Comparison of ENCODE assay signal across 8 cellular contexts in the genomic region with DNA sequence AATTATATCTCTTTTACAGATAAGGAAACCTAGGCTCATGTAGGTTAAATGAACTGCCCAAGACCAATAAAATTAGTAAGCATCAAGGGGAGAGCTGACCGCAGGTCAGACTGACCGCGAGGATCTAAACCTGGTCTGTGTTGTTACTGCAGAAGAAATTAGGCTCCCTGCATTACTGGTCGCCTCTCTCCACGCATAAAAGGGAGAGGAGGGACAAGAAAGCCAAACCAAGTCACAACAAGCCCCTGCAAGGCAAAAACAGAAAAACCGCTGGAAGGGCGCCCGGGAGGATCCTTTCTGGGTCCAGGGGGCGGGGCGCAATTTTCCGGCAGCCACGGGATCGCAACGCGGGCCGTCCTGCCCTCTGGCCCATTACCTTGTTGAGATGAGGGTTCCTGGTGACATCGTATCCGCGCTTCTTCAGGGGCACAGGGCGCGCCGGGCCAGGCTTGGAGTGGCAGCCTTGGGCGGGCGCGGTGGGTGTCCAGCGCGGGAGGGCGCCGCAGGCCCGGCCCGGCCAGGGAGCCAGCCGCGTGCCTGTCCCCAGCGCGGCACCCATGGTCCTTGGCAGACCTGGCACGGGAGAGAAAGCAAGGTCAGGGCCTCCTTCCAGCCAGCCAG. TPM values are rescaled to one million over a fixed set of nuclear protein-coding genes. Genes with fewer than 3 reads are reported as not detected.
DNase-seq lines count a peak whose midpoint lies in the region; ATAC-seq and TF ChIP-seq lines count a peak whose summit lies in the region.

No MANE protein-coding gene starts in this region.

- no peaks in the 10 kb centered on the region for H3K27me3 ChIP-seq in IMR-90 (ENCODE audit: control insufficient read depth, insufficient read depth, low read length)
- peaks cover 48% of the 10 kb centered on the region for H3K27me3 ChIP-seq in neutrophil

- H3K9ac ChIP-seq in IMR-90 (ENCODE audit: low read depth, low read length): peak overlapping the region; percentile 54

- H3K36me3 ChIP-seq in IMR-90 (ENCODE audit: control insufficient read depth, insufficient read depth, low read length): no peaks in the 10 kb centered on the region
- H3K36me3 ChIP-seq in neutrophil: no peaks in the 10 kb centered on the region

- H3K4me3 ChIP-seq in IMR-90 (ENCODE audit: insufficient read depth, low read depth, low read length) (peak overlapping the region; percentile 64), neutrophil (ENCODE audit: low read depth in 1 of 2, low read length in 1 of 2) (peak overlapping the region; percentile 38 to 51)

- H4K8ac ChIP-seq in IMR-90 (ENCODE audit: low read depth in 2 of 2, low read length in 2 of 2): peak overlapping the region; percentile 86

- H4K91ac ChIP-seq in IMR-90 (ENCODE audit: insufficient read depth, low read depth, low read length): peak overlapping the region; percentile 67

- no peak overlapping the region; the same call in 1 of the 2 replicates for H3K56ac ChIP-seq in IMR-90 (ENCODE audit: extremely low read depth, insufficient read depth, low read length)

- H3K18ac ChIP-seq in IMR-90 (ENCODE audit: low read depth, low read length): peak overlapping the region; percentile 55; the same call in 1 of the 2 replicates

- POLR2A ChIA-PET in IMR-90 (lab: Charles Lee; ENCODE audit: unreplicated experiment): no interaction called here

- ATAC-seq in IMR-90 (ENCODE audit: low read depth) (peak; percentile 63), HG03095 (IDR thresholded peaks at IDR 0.05; ENCODE audit: unreplicated experiment) (no peak)

- peak overlapping the region; percentile 62; the same call in 1 of the 3 replicates for H2BK15ac ChIP-seq in IMR-90 (ENCODE audit: low read depth, low read length)

- peaks cover 31% of the 10 kb centered on the region for H3K27me3 Mint-ChIP-seq in activated T-helper 1 cell treated with anti-CD3 and anti-CD28 coated beads, Interleukin-12 subunit alpha, Interleukin-12 subunit beta, Interleukin-2, Interleukin-4 antibody, amounts not matched to agents 30 ng/mL and 10 ng/mL and 1 ng/mL, durations not matched to agents 14 hours and 24 hours and 36 hours (ENCODE audit: insufficient read depth)

- H3K27ac Mint-ChIP-seq in activated T-helper 1 cell treated with anti-CD3 and anti-CD28 coated beads, Interleukin-12 subunit alpha, Interleukin-12 subunit beta, Interleukin-2, Interleukin-4 antibody, amounts not matched to agents 30 ng/mL and 10 ng/mL and 1 ng/mL, durations not matched to agents 14 hours and 24 hours and 36 hours: peak overlapping the region; percentile 36

- TF ChIP-seq CTCF in IMR-90 (conservative IDR thresholded peaks at IDR 0.05; ENCODE audit: low read depth, low read length): no peak
- no peak for TF ChIP-seq CTCF in neutrophil (IDR thresholded peaks at IDR 0.05)

- peak overlapping the region; percentile 62; the same call in 1 of the 2 replicates for H3K23ac ChIP-seq in IMR-90 (ENCODE audit: low read depth, low read length)

- H3K4me2 ChIP-seq in IMR-90 (ENCODE audit: low read depth, low read length): peak overlapping the region; percentile 81

- peak overlapping the region; percentile 83 for H3K4me3 Mint-ChIP-seq in activated T-helper 1 cell treated with anti-CD3 and anti-CD28 coated beads, Interleukin-12 subunit alpha, Interleukin-12 subunit beta, Interleukin-2, Interleukin-4 antibody, amounts not matched to agents 30 ng/mL and 10 ng/mL and 1 ng/mL, durations not matched to agents 14 hours and 24 hours and 36 hours

- CTCF ChIA-PET in IMR-90 (lab: Yijun Ruan, JAX): interaction anchor here (0.9 to 1.7 kb wide), 3 partner anchors 11 to 69 kb away, joined by 3 to 7 read pairs (median 3); no protein-coding TSS in a partner anchor

- H3K27ac ChIP-seq in IMR-90 (ENCODE audit: insufficient read depth, low read length) (peak overlapping the region; percentile 18; the same call in 1 of the 2 replicates), neutrophil (no peak overlapping the region)

- DNase-seq in NCI-H510A treated with DMSO at 0.1 percent for 48 hours (lab: John Stamatoyannopoulos, UW) (peak; percentile 36), NCI-H510A (lab: John Stamatoyannopoulos, UW) (no peak), IMR-90 (no peak), head of caudate nucleus (peak in 41 of 42 donors; percentile 22 to 83 (median 57)), DMS153 treated with DMSO at 0.1 percent for 48 hours (lab: John Stamatoyannopoulos, UW; ENCODE audit: unreplicated experiment) (no peak)
- no peak for DNase-seq in activated T-helper 1 cell treated with anti-CD3 and anti-CD28 coated beads, Interleukin-12 subunit alpha, Interleukin-12 subunit beta, Interleukin-2, Interleukin-4 antibody, amounts not matched to agents 30 ng/mL and 10 ng/mL and 1 ng/mL, durations not matched to agents 14 hours and 24 hours and 36 hours (ENCODE audit: low spot score)

- peaks cover 0 to 5% of the 10 kb centered on the region in 2 experiments; a peak in 2 of 4 replicates for H3K79me1 ChIP-seq in IMR-90 (ENCODE audit: low read depth in 1 of 2, low read length in 2 of 2)

- H3K14ac ChIP-seq in IMR-90 (replicated peaks; ENCODE audit: low read depth, low read length): peak overlapping the region; percentile 53; the same call in 1 of the 2 replicates

- no peak overlapping the region for H2AK5ac ChIP-seq in IMR-90 (ENCODE audit: low read depth, low read length)

- H3K9me3 ChIP-seq in IMR-90 (ENCODE audit: control insufficient read depth, insufficient read depth, low read length): no peaks in the 10 kb centered on the region
- no peaks in the 10 kb centered on the region for H3K9me3 ChIP-seq in neutrophil

- 0 out of 2 replicates have a peak, but pooled peaks cover 2% of the 10 kb centered on the region for H3K4me1 ChIP-seq in IMR-90 (ENCODE audit: control insufficient read depth, insufficient read depth, low read length)
- H3K4me1 ChIP-seq in neutrophil (ENCODE audit: control insufficient read depth in 1 of 2, insufficient read depth in 1 of 2, low read depth in 1 of 2, low read length in 1 of 2): peaks cover 12 to 13% of the 10 kb centered on the region in 2 experiments

- H3K4ac ChIP-seq in IMR-90 (ENCODE audit: low read depth, low read length): peak overlapping the region; percentile 88

- peaks cover 4% of the 10 kb centered on the region for H3K36me3 Mint-ChIP-seq in activated T-helper 1 cell treated with anti-CD3 and anti-CD28 coated beads, Interleukin-12 subunit alpha, Interleukin-12 subunit beta, Interleukin-2, Interleukin-4 antibody, amounts not matched to agents 30 ng/mL and 10 ng/mL and 1 ng/mL, durations not matched to agents 14 hours and 24 hours and 36 hours (ENCODE audit: low read depth)

- peak overlapping the region; percentile 19; the same call in 1 of the 2 replicates for H4K5ac ChIP-seq in IMR-90 (ENCODE audit: low read depth, low read length)

- peak overlapping the region; percentile 55 for H2BK5ac ChIP-seq in IMR-90 (ENCODE audit: low read depth, low read length, poor library complexity, severe bottlenecking)

- peak overlapping the region; percentile 59 for H2AK9ac ChIP-seq in IMR-90 (replicated peaks; ENCODE audit: low read depth, low read length, poor library complexity)

- intact Hi-C loops in IMR-90 (cut with micrococcal nuclease) (loop anchor here (2.0 to 10.0 kb wide), 4 partner anchors 63 to 243 kb away; no protein-coding TSS in a partner anchor), head of caudate nucleus (cut with DNase I) (loop anchor here (10.0 kb wide), 2 partner anchors 73 to 133 kb away; a partner anchor contains a TSS)
- intact Hi-C loops in activated T-helper 1 cell treated with anti-CD3 and anti-CD28 coated beads, Interleukin-12 subunit alpha, Interleukin-12 subunit beta, Interleukin-2, Interleukin-4 antibody, amounts not matched to agents 30 ng/mL and 10 ng/mL and 1 ng/mL, durations not matched to agents 14 hours and 24 hours and 36 hours (cut with micrococcal nuclease): loop anchor here (1.0 to 10.0 kb wide), 5 partner anchors 17 to 363 kb away; a partner anchor contains a TSS

- H3K4me1 Mint-ChIP-seq in activated T-helper 1 cell treated with anti-CD3 and anti-CD28 coated beads, Interleukin-12 subunit alpha, Interleukin-12 subunit beta, Interleukin-2, Interleukin-4 antibody, amounts not matched to agents 30 ng/mL and 10 ng/mL and 1 ng/mL, durations not matched to agents 14 hours and 24 hours and 36 hours (ENCODE audit: low read depth): peaks cover 18% of the 10 kb centered on the region

- WGBS in IMR-90 (ENCODE audit: extremely low coverage in 2 of 2, insufficient read length in 1 of 2), 2 experiments: 9% methylated on average over 9 of the region's 36 CpGs; no CpG with 5 or more reads in 1 of the 2 experiments

- H3K9me3 Mint-ChIP-seq in activated T-helper 1 cell treated with anti-CD3 and anti-CD28 coated beads, Interleukin-12 subunit alpha, Interleukin-12 subunit beta, Interleukin-2, Interleukin-4 antibody, amounts not matched to agents 30 ng/mL and 10 ng/mL and 1 ng/mL, durations not matched to agents 14 hours and 24 hours and 36 hours: no peaks in the 10 kb centered on the region

- no TSS peak for BruUV-seq in IMR-90 (replicated peaks; lab: Mats Ljungman, UMichigan)

- in situ Hi-C loops in IMR-90 (cut with MboI; ENCODE audit: low sequenced_read_pairs): loop anchor here (5.0 kb wide), 1 partner anchor 131 kb away; a partner anchor contains a TSS

- TF ChIP-seq POLR2A in IMR-90 (IDR thresholded peaks at IDR 0.05; ENCODE audit: low read depth, low read length): no peak

- H2AFZ ChIP-seq in IMR-90 (replicated peaks; ENCODE audit: low read length, poor library complexity): peak overlapping the region; percentile 95

- peak overlapping the region; percentile 53; the same call in 1 of the 2 replicates for H2BK20ac ChIP-seq in IMR-90 (ENCODE audit: low read depth, low read length)

- peak overlapping the region; percentile 94 for H2BK120ac ChIP-seq in IMR-90 (ENCODE audit: low read depth, low read length)

- dilution Hi-C loops in IMR-90 (cut with HindIII; ENCODE audit: low sequenced_read_pairs, unreplicated experiment): no loop called here

- no peaks in the 10 kb centered on the region; the same call in 1 of the 2 replicates for H3K9me1 ChIP-seq in IMR-90 (ENCODE audit: insufficient read depth, low read length)

- H4K20me1 ChIP-seq in IMR-90 (ENCODE audit: insufficient read depth, low read length): no peaks in the 10 kb centered on the region

- TF ChIP-seq RAD21 in IMR-90 (IDR thresholded peaks at IDR 0.05; ENCODE audit: low read length): no peak

TF ChIP-seq in IMR-90, 13 proteins besides CTCF, POLR2A, EP300 and RAD21 (continues in another document):
- TF ChIP-seq FOS (IDR thresholded peaks at IDR 0.05; ENCODE audit: low read depth, low read length): no peak

RNA-seq across cellular contexts. Expression of a gene that starts 0.9 kb away (rescaled TPM):
- 9.0 and 9.2 TPM in 2 replicates for total RNA-seq in IMR-90 (2012; rRNA removed)
- polyA plus RNA-seq in IMR-90 (2012; rRNA removed): 7.8 and 10.1 TPM in 2 replicates
- polyA plus RNA-seq in IMR-90 (2012; cell fraction: cytosol; rRNA removed): 2.9 and 5.5 TPM in 2 replicates
- 39.5 and 39.7 TPM in 2 replicates for polyA plus RNA-seq in IMR-90 (2012; cell fraction: nucleus; rRNA removed; ENCODE audit: low replicate concordance)
- total RNA-seq in activated T-helper 1 cell treated with anti-CD3 and anti-CD28 coated beads, Interleukin-12 subunit alpha, Interleukin-12 subunit beta, Interleukin-2, Interleukin-4 antibody, amounts not matched to agents 30 ng/mL and 10 ng/mL and 1 ng/mL, durations not matched to agents 14 hours and 24 hours and 36 hours: 12.8 and 13.1 TPM in 2 replicates

Comparison
In these comparisons a context has a peak if more than half of its experiments do, and no peak if none do; other contexts are left out.
1. DNase-seq: peak in NCI-H510A treated with DMSO at 0.1 percent for 48 hours (single experiment) and head of caudate nucleus (41 of 42); none in NCI-H510A (single experiment), IMR-90 (single experiment), activated T-helper 1 cell treated with anti-CD3 and anti-CD28 coated beads, Interleukin-12 subunit alpha, Interleukin-12 subunit beta, Interleukin-2, Interleukin-4 antibody, amounts not matched to agents 30 ng/mL and 10 ng/mL and 1 ng/mL, durations not matched to agents 14 hours and 24 hours and 36 hours (single experiment) and DMS153 treated with DMSO at 0.1 percent for 48 hours (single experiment).